In genomic region chr15:92907229-92907628, GRCh38 we compare ENCODE assay signal across 9 cellular contexts. TPM values are rescaled to one million over a fixed set of nuclear protein-coding genes. Genes with fewer than 3 reads are reported as not detected.
DNase-seq lines count a peak whose midpoint lies in the region; ATAC-seq and TF ChIP-seq lines count a peak whose summit lies in the region.
"Had no signal": no experiment of that assay in that cellular context is flagged by ENCODE, and none has a peak within 500 bp of the region (broad histone marks: within the 10 kb centered on the region; RNA-seq: fewer than 3 reads in every experiment).

No MANE protein-coding gene starts in this region.

- H3K4me2 ChIP-seq in MM.1S (ENCODE audit: low read depth, low read length) = peak overlapping the region; percentile 87; the same call in 1 of the 2 replicates

- TF ChIP-seq CTCF in AG04450 (IDR thresholded peaks at IDR 0.05; ENCODE audit: low read depth, low read length) (no peak), MM.1S (IDR thresholded peaks at IDR 0.05; ENCODE audit: low read length) (no peak), coronary artery (IDR thresholded peaks at IDR 0.05) (no peak)

- H3K36me3 Mint-ChIP-seq in natural killer cell treated with Interleukin-12 subunit alpha and Interleukin-12 subunit beta and Interleukin-15 and Interleukin-18, amount 100 ng/mL, for 72 hours = peaks cover 30% of the 10 kb centered on the region

- no peaks in the 10 kb centered on the region for H3K9me2 ChIP-seq in MM.1S (replicated peaks; ENCODE audit: insufficient read depth, low read length)

- H3F3A ChIP-seq in MM.1S (ENCODE audit: insufficient read depth, low read length) = peaks cover 18% of the 10 kb centered on the region

- CTCF ChIA-PET in AG04450 (lab: Charles Lee) = interaction anchor here (0.7 to 5.8 kb wide), 5 partner anchors 8 to 110 kb away, joined by 3 to 54 read pairs (median 6); no protein-coding TSS in a partner anchor

- no peaks in the 10 kb centered on the region for H3K9me3 Mint-ChIP-seq in natural killer cell treated with Interleukin-12 subunit alpha and Interleukin-12 subunit beta and Interleukin-15 and Interleukin-18, amount 100 ng/mL, for 72 hours

- no peak overlapping the region for H2AFZ ChIP-seq in MM.1S (ENCODE audit: low read length)

- no peaks in the 10 kb centered on the region for H3K27me3 Mint-ChIP-seq in natural killer cell treated with Interleukin-12 subunit alpha and Interleukin-12 subunit beta and Interleukin-15 and Interleukin-18, amount 100 ng/mL, for 72 hours

- POLR2A ChIA-PET in AG04450 (lab: Yijun Ruan, JAX) = interaction anchor here (0.7 to 4.5 kb wide), 10 partner anchors 9 to 106 kb away, joined by 3 to 44 read pairs (median 8); no protein-coding TSS in a partner anchor

- peak overlapping the region; percentile 95 for H3K4me3 Mint-ChIP-seq in natural killer cell treated with Interleukin-12 subunit alpha and Interleukin-12 subunit beta and Interleukin-15 and Interleukin-18, amount 100 ng/mL, for 72 hours

- H3K4me1 Mint-ChIP-seq in natural killer cell treated with Interleukin-12 subunit alpha and Interleukin-12 subunit beta and Interleukin-15 and Interleukin-18, amount 100 ng/mL, for 72 hours (ENCODE audit: low read depth in 2 of 2) = peaks cover 78 to 87% of the 10 kb centered on the region in 2 donors

- DNase-seq in AG04450 (ENCODE audit: low read depth, low spot score) (no peak), MM.1S (no peak), coronary artery (ENCODE audit: low spot score) (no peak), superior temporal gyrus (ENCODE audit: extremely low spot score) (no peak), GOT3 (lab: John Stamatoyannopoulos, UW) (no peak)
- DNase-seq in natural killer cell treated with Interleukin-12 subunit alpha and Interleukin-12 subunit beta and Interleukin-15 and Interleukin-18, amount 100 ng/mL, for 72 hours (ENCODE audit: low spot score) = no peak
- no peak for DNase-seq in stimulated activated CD4-positive, alpha-beta T cell treated with anti-CD3 and anti-CD28 coated beads, Interleukin-2, amount 100 ng/mL, for 24 hours
- DNase-seq: GF-D8 had no signal

- H4K20me1 ChIP-seq in MM.1S (ENCODE audit: insufficient read depth, low read length) = no peaks in the 10 kb centered on the region

- H3K27me3 ChIP-seq in AG04450 (ENCODE audit: control insufficient read depth, insufficient read depth, low read length) = no peaks in the 10 kb centered on the region
- no peaks in the 10 kb centered on the region for H3K27me3 ChIP-seq in MM.1S (replicated peaks; ENCODE audit: insufficient read depth, low read length)

- no peak for ATAC-seq in natural killer cell treated with Interleukin-12 subunit alpha and Interleukin-12 subunit beta and Interleukin-15 and Interleukin-18, amount 100 ng/mL, for 72 hours
- no peak for ATAC-seq in GM19035 (IDR thresholded peaks at IDR 0.05; ENCODE audit: unreplicated experiment)

- peaks cover 39% of the 10 kb centered on the region for H3K4me1 ChIP-seq in MM.1S (ENCODE audit: low read length)

- H3K27ac ChIP-seq in AG04450 (ENCODE audit: low read depth, low read length) (peak overlapping the region; percentile 78), MM.1S (ENCODE audit: low read length) (no peak overlapping the region), coronary artery (peak overlapping the region; percentile 95 to 98)

- no peaks in the 10 kb centered on the region; the same call in 1 of the 2 replicates for H3K36me3 ChIP-seq in MM.1S (replicated peaks; ENCODE audit: insufficient read depth, low read length)

- H3K9ac ChIP-seq in MM.1S (ENCODE audit: low read length) = no peak overlapping the region; the same call in 1 of the 2 replicates

- H3K9me3 ChIP-seq in AG04450 (ENCODE audit: control insufficient read depth, insufficient read depth, low read length) = no peaks in the 10 kb centered on the region
- H3K9me3 ChIP-seq in MM.1S (replicated peaks; ENCODE audit: insufficient read depth, low read length) = no peaks in the 10 kb centered on the region

- peaks cover 97% of the 10 kb centered on the region for H3K79me2 ChIP-seq in MM.1S (ENCODE audit: low read length)

- H3K27ac Mint-ChIP-seq in natural killer cell treated with Interleukin-12 subunit alpha and Interleukin-12 subunit beta and Interleukin-15 and Interleukin-18, amount 100 ng/mL, for 72 hours = peak overlapping the region; percentile 99 to 100

- H3K4me3 ChIP-seq in AG04450 (ENCODE audit: low read depth, low read length) (peak overlapping the region; percentile 0; the same call in 1 of the 2 replicates), MM.1S (ENCODE audit: low read length) (no peak overlapping the region), coronary artery (peak overlapping the region; percentile 70)

RNA-seq across cellular contexts. Expression of gene CHD2, which starts 7.1 kb away (rescaled TPM):
- polyA plus RNA-seq in AG04450 (2011; rRNA removed) = 62.6 and 74.8 TPM in 2 replicates
- polyA minus RNA-seq in AG04450 (2011; rRNA and poly(A)+ RNA removed) = 163 and 178 TPM in 2 replicates
- 100 to 1,000 TPM; 177 to 180 TPM for total RNA-seq in natural killer cell treated with Interleukin-12 subunit alpha and Interleukin-12 subunit beta and Interleukin-15 and Interleukin-18, amount 100 ng/mL, for 72 hours
